In genomic region chr9:124264812-124265211, GRCh38 we compare ENCODE assay signal across 10 cellular contexts.
DNase-seq lines count a peak whose midpoint lies in the region; ATAC-seq and TF ChIP-seq lines count a peak whose summit lies in the region.
"Had no signal": no experiment of that assay in that cellular context is flagged by ENCODE, and none has a peak within 500 bp of the region (broad histone marks: within the 10 kb centered on the region; RNA-seq: fewer than 3 reads in every experiment).

No MANE protein-coding gene starts in this region.

- H3K4me3 ChIP-seq in foreskin fibroblast (ENCODE audit: low read depth in 1 of 2, low read length in 2 of 2), result no peak overlapping the region
- H3K4me3 ChIP-seq: suprapubic skin had no signal

- DNase-seq in GF-D8 (lab: John Stamatoyannopoulos, UW) (peak; percentile 21), foreskin fibroblast (peak; percentile 81 to 82), HuH-7.5 (ENCODE audit: low spot score) (no peak), OCI-M1 (lab: John Stamatoyannopoulos, UW) (no peak), midbrain (lab: John Stamatoyannopoulos, UW) (no peak)
- DNase-seq in central memory CD4-positive, alpha-beta T cell, result no peak
- DNase-seq: nucleus accumbens had no signal

- no peak for TF ChIP-seq CTCF in foreskin fibroblast (IDR thresholded peaks at IDR 0.05; ENCODE audit: low read depth, low read length)

- ATAC-seq in GM21360 (IDR thresholded peaks at IDR 0.05; ENCODE audit: unreplicated experiment), result peak; percentile 54
- ATAC-seq in HG03460 (IDR thresholded peaks at IDR 0.05; ENCODE audit: unreplicated experiment), result peak; percentile 43

Comparison
In these comparisons a context has a peak if more than half of its experiments do, and no peak if none do; other contexts are left out.
1. DNase-seq: peak in GF-D8 (single experiment) and foreskin fibroblast (2 of 2); none in HuH-7.5 (single experiment), central memory CD4-positive, alpha-beta T cell (single experiment), OCI-M1 (single experiment) and midbrain (single experiment).